In the genomic region with DNA sequence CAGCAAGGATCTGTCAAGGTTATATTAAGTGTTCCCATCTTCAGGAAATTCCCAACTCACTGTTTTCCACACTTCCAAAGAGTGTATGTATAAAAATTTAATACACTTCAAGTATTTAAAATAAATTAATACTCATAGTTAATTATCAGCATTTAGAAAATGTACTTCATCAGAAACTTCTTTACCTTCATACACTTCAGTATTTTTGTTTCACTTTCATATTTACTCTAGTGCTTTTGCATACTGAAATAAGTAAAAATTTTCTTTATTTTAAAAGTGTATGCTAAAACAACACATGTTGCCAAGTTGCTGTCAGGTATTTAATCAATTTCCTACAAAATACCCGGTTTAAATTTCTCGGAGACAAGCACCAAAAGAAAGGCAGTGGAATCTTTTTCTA, we compare ENCODE assay signal across 8 cellular contexts. TPM values are rescaled to one million over a fixed set of nuclear protein-coding genes. Genes with fewer than 3 reads are reported as not detected.
DNase-seq lines count a peak whose midpoint lies in the region; ATAC-seq lines count a peak whose summit lies in the region.

No MANE protein-coding gene starts in this region.

- peak overlapping the region; percentile 20 for H3K4me3 ChIP-seq in naive thymus-derived CD4-positive, alpha-beta T cell (ENCODE audit: low read length)

- H3K27me3 Mint-ChIP-seq in activated T-helper 2 cell treated with anti-CD3 and anti-CD28 coated beads, Interferon-gamma antibody, Interleukin-2, Interleukin-4, amounts not matched to agents 10 μg/mL and 5 μg/mL and 100 μg/mL, durations not matched to agents 14 hours and 24 hours and 36 hours (ENCODE audit: low read depth) = no peaks in the 10 kb centered on the region
- no peaks in the 10 kb centered on the region for H3K27me3 Mint-ChIP-seq in naive thymus-derived CD4-positive, alpha-beta T cell

- ATAC-seq in GM18867 (IDR thresholded peaks at IDR 0.05; ENCODE audit: unreplicated experiment) = peak; percentile 54
- ATAC-seq in HG02798 (IDR thresholded peaks at IDR 0.05; ENCODE audit: poor library complexity, unreplicated experiment) = peak; percentile 52
- ATAC-seq in naive thymus-derived CD4-positive, alpha-beta T cell = no peak

- H3K36me3 Mint-ChIP-seq in activated T-helper 2 cell treated with anti-CD3 and anti-CD28 coated beads, Interferon-gamma antibody, Interleukin-2, Interleukin-4, amounts not matched to agents 10 μg/mL and 5 μg/mL and 100 μg/mL, durations not matched to agents 14 hours and 24 hours and 36 hours (ENCODE audit: low read depth) = peaks cover 12% of the 10 kb centered on the region
- H3K36me3 Mint-ChIP-seq in naive thymus-derived CD4-positive, alpha-beta T cell = peaks cover 5 to 15% (median 12%) of the 10 kb centered on the region in 5 donors

- H3K4me3 Mint-ChIP-seq in activated T-helper 2 cell treated with anti-CD3 and anti-CD28 coated beads, Interferon-gamma antibody, Interleukin-2, Interleukin-4, amounts not matched to agents 10 μg/mL and 5 μg/mL and 100 μg/mL, durations not matched to agents 14 hours and 24 hours and 36 hours (ENCODE audit: low read depth) = peak overlapping the region; percentile 73
- H3K4me3 Mint-ChIP-seq in naive thymus-derived CD4-positive, alpha-beta T cell = peak overlapping the region; percentile 2 to 79 (median 59)

- CTCF ChIA-PET in naive thymus-derived CD4-positive, alpha-beta T cell (lab: Charles Lee) = no interaction called here

- no peak overlapping the region for H3K27ac Mint-ChIP-seq in activated T-helper 2 cell treated with anti-CD3 and anti-CD28 coated beads, Interferon-gamma antibody, Interleukin-2, Interleukin-4, amounts not matched to agents 10 μg/mL and 5 μg/mL and 100 μg/mL, durations not matched to agents 14 hours and 24 hours and 36 hours
- H3K27ac Mint-ChIP-seq in naive thymus-derived CD4-positive, alpha-beta T cell = peak overlapping the region in 3 of 9 donors; percentile 0 to 77 (median 69)

- H3K9me3 Mint-ChIP-seq in activated T-helper 2 cell treated with anti-CD3 and anti-CD28 coated beads, Interferon-gamma antibody, Interleukin-2, Interleukin-4, amounts not matched to agents 10 μg/mL and 5 μg/mL and 100 μg/mL, durations not matched to agents 14 hours and 24 hours and 36 hours = no peaks in the 10 kb centered on the region
- H3K9me3 Mint-ChIP-seq in naive thymus-derived CD4-positive, alpha-beta T cell = no peaks in the 10 kb centered on the region

- H3K27me3 ChIP-seq in naive thymus-derived CD4-positive, alpha-beta T cell (ENCODE audit: control insufficient read depth in 2 of 2, insufficient read depth in 2 of 2, low read length in 2 of 2) = no peaks in the 10 kb centered on the region

- H3K4me1 Mint-ChIP-seq in activated T-helper 2 cell treated with anti-CD3 and anti-CD28 coated beads, Interferon-gamma antibody, Interleukin-2, Interleukin-4, amounts not matched to agents 10 μg/mL and 5 μg/mL and 100 μg/mL, durations not matched to agents 14 hours and 24 hours and 36 hours (ENCODE audit: low read depth) = peaks cover 23% of the 10 kb centered on the region
- peaks cover 40 to 95% (median 79%) of the 10 kb centered on the region in 7 donors for H3K4me1 Mint-ChIP-seq in naive thymus-derived CD4-positive, alpha-beta T cell

- intact Hi-C loops in activated T-helper 2 cell treated with anti-CD3 and anti-CD28 coated beads, Interferon-gamma antibody, Interleukin-2, Interleukin-4, amounts not matched to agents 10 μg/mL and 5 μg/mL and 100 μg/mL, durations not matched to agents 14 hours and 24 hours and 36 hours (cut with micrococcal nuclease) = no loop called here
- intact Hi-C loops in naive thymus-derived CD4-positive, alpha-beta T cell (cut with micrococcal nuclease) = loop anchor here (1.0 to 2.0 kb wide), 3 partner anchors 13 to 16 kb away; no protein-coding TSS in a partner anchor

- POLR2A ChIA-PET in naive thymus-derived CD4-positive, alpha-beta T cell (lab: Charles Lee) = no interaction called here

- no peaks in the 10 kb centered on the region for H3K36me3 ChIP-seq in naive thymus-derived CD4-positive, alpha-beta T cell (ENCODE audit: control insufficient read depth in 2 of 3, insufficient read depth in 3 of 3, low read length in 3 of 3)

- peak overlapping the region; percentile 41 for H3K27ac ChIP-seq in naive thymus-derived CD4-positive, alpha-beta T cell (ENCODE audit: low read depth, low read length)

- no peak for DNase-seq in activated T-helper 2 cell treated with anti-CD3 and anti-CD28 coated beads, Interferon-gamma antibody, Interleukin-2, Interleukin-4, amounts not matched to agents 10 μg/mL and 5 μg/mL and 100 μg/mL, durations not matched to agents 14 hours and 24 hours and 36 hours (ENCODE audit: low spot score)
- DNase-seq in naive thymus-derived CD4-positive, alpha-beta T cell = no peak
- DNase-seq in anterior cingulate cortex (lab: John Stamatoyannopoulos, UW) (no peak), DMS 273 treated with DMSO at 0.1 percent for 48 hours (lab: John Stamatoyannopoulos, UW) (no peak), glomerular visceral epithelial cell (ENCODE audit: extremely low spot score) (no peak)
- no peak for DNase-seq in stimulated activated CD4-positive, alpha-beta T cell treated with anti-CD3 and anti-CD28 coated beads, Interleukin-4, amount 100 ng/mL, for 1 hour

- H3K9me3 ChIP-seq in naive thymus-derived CD4-positive, alpha-beta T cell (ENCODE audit: control insufficient read depth in 2 of 3, low read length in 3 of 3) = no peaks in the 10 kb centered on the region

- H3K4me1 ChIP-seq in naive thymus-derived CD4-positive, alpha-beta T cell (ENCODE audit: control insufficient read depth in 2 of 2, insufficient read depth in 2 of 2, low read length in 2 of 2) = peaks cover 11 to 28% of the 10 kb centered on the region in 2 donors

RNA-seq across cellular contexts. Expression of gene RICTOR, which starts 16.5 kb away (rescaled TPM):
- total RNA-seq in activated T-helper 2 cell treated with anti-CD3 and anti-CD28 coated beads, Interferon-gamma antibody, Interleukin-2, Interleukin-4, amounts not matched to agents 10 μg/mL and 5 μg/mL and 100 μg/mL, durations not matched to agents 14 hours and 24 hours and 36 hours = 28.2 and 29.8 TPM in 2 replicates
- total RNA-seq in naive thymus-derived CD4-positive, alpha-beta T cell = 10 to 100 TPM; 56.9 to 96.2 (median 86.5) TPM
- 10 to 100 TPM; 16.2 to 22.9 TPM for polyA plus RNA-seq in naive thymus-derived CD4-positive, alpha-beta T cell
